18 cellular contexts compared by ENCODE assay signal in genomic region chr2:171069286-171069956, GRCh38.
"Had no signal": no experiment of that assay in that cellular context is flagged by ENCODE, and none has a peak within 500 bp of the region (broad histone marks: within the 10 kb centered on the region; RNA-seq: fewer than 3 reads in every experiment).

No MANE protein-coding gene starts in this region.

- DNase-seq: activated CD4-positive, alpha-beta T cell treated with anti-CD3 and anti-CD28 coated beads for 48 hours; activated CD8-positive, alpha-beta memory T cell treated with anti-CD3 and anti-CD28 coated beads for 24 hours; activated naive CD4-positive, alpha-beta T cell treated with Interleukin-2 at 50 U/mL for 16 hours; activated naive CD8-positive, alpha-beta T cell treated with anti-CD3 and anti-CD28 coated beads, Interleukin-2, amount 50 U/mL, for 24 hours; dermis blood vessel endothelial cell; effector memory CD8-positive, alpha-beta T cell; gastrocnemius medialis; heart right ventricle; left colon; lower lobe of right lung; midbrain; stimulated activated naive CD8-positive, alpha-beta T cell treated with anti-CD3 and anti-CD28 coated beads, Interleukin-15, Interleukin-2, amounts not matched to agents 100 U/mL and 50 U/mL, for 24 hours; upper lobe of left lung had no signal

- H3K9me3 Mint-ChIP-seq: activated naive CD8-positive, alpha-beta T cell treated with anti-CD3 and anti-CD28 coated beads, Interleukin-2, amount 50 U/mL, for 24 hours; effector memory CD8-positive, alpha-beta T cell had no signal

- H3K4me3 ChIP-seq: ascending aorta, gastrocnemius medialis, heart right ventricle, lower lobe of right lung, suprapubic skin, upper lobe of left lung had no signal

- H3K27me3 ChIP-seq: ascending aorta, gastrocnemius medialis, heart right ventricle, suprapubic skin, upper lobe of left lung had no signal

- H3K27ac ChIP-seq: ascending aorta, gastrocnemius medialis, heart right ventricle, lower lobe of right lung, suprapubic skin, upper lobe of left lung had no signal

- ATAC-seq: activated naive CD8-positive, alpha-beta T cell treated with anti-CD3 and anti-CD28 coated beads, Interleukin-2, amount 50 U/mL, for 24 hours; effector memory CD8-positive, alpha-beta T cell; gastrocnemius medialis; heart right ventricle; left colon; lower lobe of right lung; sciatic nerve; stimulated activated naive CD8-positive, alpha-beta T cell treated with anti-CD3 and anti-CD28 coated beads, Interleukin-15, Interleukin-2, amounts not matched to agents 100 U/mL and 50 U/mL, for 24 hours; WTC11 had no signal

- H3K4me1 ChIP-seq: ascending aorta, gastrocnemius medialis, heart right ventricle, lower lobe of right lung, upper lobe of left lung had no signal

- FAIRE-seq: bronchial epithelial cell had no signal

- H3K9me3 ChIP-seq: ascending aorta, gastrocnemius medialis, lower lobe of right lung, suprapubic skin, upper lobe of left lung had no signal

- H3K36me3 ChIP-seq: ascending aorta, gastrocnemius medialis, lower lobe of right lung had no signal

- H3K27ac Mint-ChIP-seq: activated naive CD8-positive, alpha-beta T cell treated with anti-CD3 and anti-CD28 coated beads, Interleukin-2, amount 50 U/mL, for 24 hours; effector memory CD8-positive, alpha-beta T cell; WTC11 had no signal
